9 cellular contexts compared by ENCODE assay signal in the genomic region with DNA sequence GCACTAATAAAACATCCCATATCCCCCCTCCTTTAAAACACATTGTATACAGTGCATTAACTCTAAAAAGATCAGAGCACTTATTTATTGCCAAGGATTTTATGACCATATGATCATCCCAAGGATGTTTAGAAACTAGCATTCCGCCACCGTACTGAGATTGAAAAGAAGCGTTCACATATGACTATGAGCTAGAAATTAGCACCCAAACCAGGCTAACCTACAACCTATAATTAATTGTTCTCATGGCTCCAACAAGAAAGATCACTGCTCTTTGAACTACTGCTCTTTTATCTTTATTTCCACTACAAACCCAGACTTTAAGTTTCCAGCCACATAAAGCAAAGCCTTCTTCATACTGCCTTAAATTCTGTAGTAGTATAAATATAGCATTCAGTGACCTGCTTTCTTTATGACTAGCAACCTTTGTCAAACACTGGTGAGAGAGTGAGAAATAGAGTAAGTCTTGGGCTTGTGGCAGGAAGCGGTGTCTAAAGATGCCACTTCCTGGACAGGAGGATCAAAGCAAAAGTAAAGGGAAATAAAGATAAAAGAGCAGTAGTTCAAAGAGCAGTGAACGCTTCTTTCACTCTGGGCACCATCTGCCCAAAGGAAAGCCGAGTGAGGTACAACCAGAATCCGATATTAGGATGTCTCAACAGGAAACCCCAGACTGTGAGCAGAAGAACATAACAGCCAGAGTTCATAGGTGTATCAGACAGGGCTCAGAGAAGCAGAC.
A peak's percentile ranks its signal among the peaks of the same experiment; 100 is the strongest.
DNase-seq lines count a peak whose midpoint lies in the region; ATAC-seq, FAIRE-seq and TF ChIP-seq lines count a peak whose summit lies in the region.
"Had no signal": no experiment of that assay in that cellular context is flagged by ENCODE, and none has a peak within 500 bp of the region (broad histone marks: within the 10 kb centered on the region; RNA-seq: fewer than 3 reads in every experiment).

No MANE protein-coding gene starts in this region.

- POLR2A ChIA-PET in A673 (lab: Charles Lee; ENCODE audit: low non-redundant PET), result no interaction called here

- H3K79me2 ChIP-seq in DND-41 (ENCODE audit: insufficient read depth, low read length), result no peaks in the 10 kb centered on the region

- H3K9me3 ChIP-seq in DND-41 (ENCODE audit: insufficient read depth, low read length, severe bottlenecking), result peaks cover 20% of the 10 kb centered on the region
- no peaks in the 10 kb centered on the region for H3K9me3 ChIP-seq in A673 (ENCODE audit: low read depth, low read length, poor library complexity, severe bottlenecking)
- H3K9me3 ChIP-seq in tibial nerve, result no peaks in the 10 kb centered on the region
- H3K9me3 ChIP-seq: neutrophil had no signal

- H3K9ac ChIP-seq in DND-41 (ENCODE audit: low read depth, low read length), result no peak overlapping the region

- no peaks in the 10 kb centered on the region for H3K27me3 Mint-ChIP-seq in activated T-helper 17 cell treated with anti-CD3 and anti-CD28 coated beads, Interleukin-2, amount 50 U/mL, for 72 hours

- TF ChIP-seq CTCF in DND-41 (IDR thresholded peaks at IDR 0.05; ENCODE audit: borderline replicate concordance, extremely low read depth, low read length, poor library complexity, severe bottlenecking), result no peak
- TF ChIP-seq CTCF in A673 (conservative IDR thresholded peaks at IDR 0.05; ENCODE audit: low read depth, low read length), result no peak
- no peak for TF ChIP-seq CTCF in tibial nerve (IDR thresholded peaks at IDR 0.05)

- H3K4me1 ChIP-seq in DND-41 (ENCODE audit: insufficient read depth, low read length), result peaks cover 20% of the 10 kb centered on the region
- no peaks in the 10 kb centered on the region for H3K4me1 ChIP-seq in A673 (ENCODE audit: insufficient read depth, low read length, poor library complexity, severe bottlenecking)
- peaks cover 0 to 16% (median 0%) of the 10 kb centered on the region in 4 donors for H3K4me1 ChIP-seq in tibial nerve

- TF ChIP-seq POLR2A in tibial nerve (IDR thresholded peaks at IDR 0.05), result no peak

- BruUV-seq in A673 (replicated peaks; lab: Mats Ljungman, UMichigan), result no TSS peak

- peak overlapping the region; percentile 38; the same call in 1 of the 2 replicates for H3K27ac ChIP-seq in DND-41 (ENCODE audit: low read length)
- H3K27ac ChIP-seq in A673 (ENCODE audit: low read depth, low read length, poor library complexity, severe bottlenecking), result no peak overlapping the region
- no peak overlapping the region for H3K27ac ChIP-seq in tibial nerve
- H3K27ac ChIP-seq: neutrophil had no signal

- intact Hi-C loops in A673 (cut with micrococcal nuclease; ENCODE audit: unreplicated experiment), result loop anchor here (10.0 kb wide), 1 partner anchor 150 kb away; the partner anchor contains the start of gene ERCC6L2

- CTCF ChIA-PET in A673 (lab: Charles Lee), result no interaction called here

- WGBS in tibial nerve, 2 donors, result 79 to 83% methylated on average over 7 of the region's 7 CpGs

- H3K36me3 ChIP-seq in DND-41 (ENCODE audit: insufficient read depth, low read length), result no peaks in the 10 kb centered on the region
- H3K36me3 ChIP-seq in A673 (ENCODE audit: insufficient read depth, low read length, poor library complexity, severe bottlenecking), result no peaks in the 10 kb centered on the region
- no peaks in the 10 kb centered on the region for H3K36me3 ChIP-seq in tibial nerve
- H3K36me3 ChIP-seq: neutrophil had no signal

- H3K27me3 ChIP-seq in DND-41 (ENCODE audit: insufficient read depth, low read length, poor library complexity) (no peaks in the 10 kb centered on the region), A673 (replicated peaks; ENCODE audit: insufficient read depth, low read depth, low read length, poor library complexity) (no peaks in the 10 kb centered on the region), tibial nerve (no peaks in the 10 kb centered on the region)

- FAIRE-seq in urothelium cell line (lab: Jason Lieb, UNC), result no peak

- DNase-seq in DND-41 (peak; percentile 82), NAMALWA (ENCODE audit: low spot score) (peak; percentile 22), A673 (ENCODE audit: low spot score) (no peak), urothelium cell line (ENCODE audit: low spot score) (no peak), tibial nerve (ENCODE audit: low spot score in 2 of 2) (no peak)
- DNase-seq in stimulated activated CD8-positive, alpha-beta memory T cell treated with anti-CD3 and anti-CD28 coated beads, Interleukin-12 subunit alpha, Interleukin-12 subunit beta, amount 100 ng/mL, for 24 hours (ENCODE audit: extremely low read depth), result peak; percentile 20

- H3K4me2 ChIP-seq in DND-41 (ENCODE audit: insufficient read depth, low read length), result no peak overlapping the region

- peaks cover 6% of the 10 kb centered on the region for H3K9me3 Mint-ChIP-seq in activated T-helper 17 cell treated with anti-CD3 and anti-CD28 coated beads, Interleukin-2, amount 50 U/mL, for 72 hours

- no peak for TF ChIP-seq EP300 in tibial nerve (IDR thresholded peaks at IDR 0.05)

- H4K20me1 ChIP-seq in DND-41 (ENCODE audit: insufficient read depth, low read length), result no peaks in the 10 kb centered on the region

- H2AFZ ChIP-seq in DND-41 (ENCODE audit: low read depth, low read length), result no peak overlapping the region

- H3K4me3 Mint-ChIP-seq in activated T-helper 17 cell treated with anti-CD3 and anti-CD28 coated beads, Interleukin-2, amount 50 U/mL, for 72 hours, result peak overlapping the region; percentile 56

- peak overlapping the region; percentile 68 for H3K27ac Mint-ChIP-seq in activated T-helper 17 cell treated with anti-CD3 and anti-CD28 coated beads, Interleukin-2, amount 50 U/mL, for 72 hours

- H3K4me3 ChIP-seq in DND-41 (ENCODE audit: low read depth in 1 of 2, low read length in 2 of 2) (no peak overlapping the region), A673 (ENCODE audit: low read depth, low read length, poor library complexity, severe bottlenecking) (no peak overlapping the region), tibial nerve (no peak overlapping the region)

- H3K4me1 Mint-ChIP-seq in activated T-helper 17 cell treated with anti-CD3 and anti-CD28 coated beads, Interleukin-2, amount 50 U/mL, for 72 hours, result peaks cover 27% of the 10 kb centered on the region

- no peaks in the 10 kb centered on the region for H3K36me3 Mint-ChIP-seq in activated T-helper 17 cell treated with anti-CD3 and anti-CD28 coated beads, Interleukin-2, amount 50 U/mL, for 72 hours (ENCODE audit: low read depth)

- ATAC-seq in DND-41 (ENCODE audit: insufficient read depth, low read depth), result peak; percentile 92
- peak; percentile 96 for ATAC-seq in GM21723 (IDR thresholded peaks at IDR 0.05; ENCODE audit: unreplicated experiment)
- peak; percentile 92 for ATAC-seq in activated T-helper 17 cell treated with anti-CD3 and anti-CD28 coated beads, Interleukin-2, amount 50 U/mL, for 72 hours (replicated peaks)

Comparison
In these comparisons a context has a peak if more than half of its experiments do, and no peak if none do; other contexts are left out.
1. DNase-seq: peak in DND-41 (single experiment), NAMALWA (single experiment) and stimulated activated CD8-positive, alpha-beta memory T cell treated with anti-CD3 and anti-CD28 coated beads, Interleukin-12 subunit alpha, Interleukin-12 subunit beta, amount 100 ng/mL, for 24 hours (single experiment); none in A673 (single experiment), urothelium cell line (single experiment) and tibial nerve (0 of 2).
2. Peak in every context shown above with its lines, with median percentiles within 50 percentile points of each other: ATAC-seq.